Comparison of ENCODE assay signal across 15 cellular contexts in the genomic region with DNA sequence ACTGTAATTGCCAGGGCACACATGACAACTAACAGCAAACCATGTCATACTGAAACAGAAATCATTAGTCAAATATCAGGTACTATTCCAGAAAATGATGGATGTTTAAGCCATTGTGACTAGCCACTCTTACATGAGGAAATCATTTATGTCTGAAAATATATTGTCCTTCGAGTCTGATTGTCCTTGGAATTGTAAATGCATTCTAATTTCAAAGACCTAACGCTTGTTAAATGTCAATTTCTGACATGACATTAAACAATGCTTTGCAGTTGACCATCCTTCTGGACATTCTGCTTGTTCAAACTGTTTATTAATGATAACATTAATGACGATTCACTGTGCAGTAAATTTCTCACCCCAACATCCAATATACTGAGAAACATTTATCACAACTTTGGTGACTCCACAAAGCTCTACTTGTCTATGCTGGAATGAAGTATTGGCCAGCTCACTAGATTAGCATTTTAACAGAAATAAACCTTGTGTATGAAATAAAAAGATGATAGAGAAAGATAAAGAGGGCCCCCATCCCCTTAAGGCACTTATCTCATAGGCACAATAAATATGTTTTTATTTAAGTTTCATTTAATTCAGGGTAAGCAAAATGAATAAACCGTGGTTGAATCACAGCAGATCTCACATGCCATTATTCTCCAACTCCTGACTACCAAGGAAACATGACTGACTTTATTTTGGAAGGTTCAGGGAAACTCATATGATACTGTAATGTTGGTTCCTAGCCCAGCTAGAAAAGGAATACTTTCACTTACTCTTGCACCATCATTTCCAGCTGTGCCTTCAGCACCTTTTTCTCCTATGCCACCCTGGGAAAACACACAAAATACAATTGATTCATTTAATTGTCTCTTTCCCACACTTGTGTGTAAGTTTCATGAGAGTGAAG.
DNase-seq lines count a peak whose midpoint lies in the region; ATAC-seq and TF ChIP-seq lines count a peak whose summit lies in the region.
"Had no signal": no experiment of that assay in that cellular context is flagged by ENCODE, and none has a peak within 500 bp of the region (broad histone marks: within the 10 kb centered on the region; RNA-seq: fewer than 3 reads in every experiment).

No MANE protein-coding gene starts in this region.

- peaks cover 17% of the 10 kb centered on the region for H3K36me3 Mint-ChIP-seq in nephron (ENCODE audit: low read depth)
- H3K36me3 Mint-ChIP-seq: IgD-negative memory B cell had no signal

- DNase-seq in COLO829 (ENCODE audit: low spot score) (peak; percentile 13), SK-N-MC (ENCODE audit: low read depth, low spot score) (no peak), fibroblast of gingiva (ENCODE audit: low read depth) (peak; percentile 44), uterus (no peak), SKM-1 treated with dmso at 0.1 percent for 144 hours (lab: John Stamatoyannopoulos, UW; ENCODE audit: unreplicated experiment) (no peak)
- DNase-seq: DMS 273 treated with DMSO at 0.1 percent for 48 hours; NCI-H187; NK-92 treated with Interleukin-12 subunit alpha and Interleukin-12 subunit beta, amount 100 ng/mL, for 24 hours; RPMI8226; SIG-M5 had no signal

- no peak overlapping the region for H3K9ac ChIP-seq in SK-N-MC (ENCODE audit: insufficient read length)
- H3K9ac ChIP-seq: BLaER1 treated with 17β-estradiol and CSF1 and Interleukin-3, amounts not matched to agents 10 nM and 100 nM had no signal

- 0 out of 2 replicates have a peak overlapping the region, but pooled peaks have one; percentile 27 for H3K27ac ChIP-seq in SK-N-MC
- no peak overlapping the region for H3K27ac ChIP-seq in uterus
- H3K27ac ChIP-seq: BLaER1 treated with 17β-estradiol and CSF1 and Interleukin-3, amounts not matched to agents 10 nM and 100 nM had no signal

- H3K4me3 ChIP-seq in SK-N-MC (no peak overlapping the region), uterus (no peak overlapping the region)
- H3K4me3 ChIP-seq: BLaER1 treated with 17β-estradiol and CSF1 and Interleukin-3, amounts not matched to agents 10 nM and 100 nM had no signal

- no peak overlapping the region for H3K4me3 Mint-ChIP-seq in nephron
- H3K4me3 Mint-ChIP-seq: IgD-negative memory B cell had no signal

- H3K27me3 ChIP-seq in uterus, result no peaks in the 10 kb centered on the region
- H3K27me3 ChIP-seq: BLaER1 treated with 17β-estradiol and CSF1 and Interleukin-3, amounts not matched to agents 10 nM and 100 nM had no signal

- H3K27me3 Mint-ChIP-seq in nephron (ENCODE audit: low read depth), result no peaks in the 10 kb centered on the region
- H3K27me3 Mint-ChIP-seq: IgD-negative memory B cell had no signal

- intact Hi-C loops in uterus (cut with DNase I; ENCODE audit: low total_unique reads), result no loop called here

- no peak for TF ChIP-seq POLR2A in uterus (IDR thresholded peaks at IDR 0.05)

- H3K4me1 ChIP-seq in uterus, result no peaks in the 10 kb centered on the region
- H3K4me1 ChIP-seq: BLaER1 treated with 17β-estradiol and CSF1 and Interleukin-3, amounts not matched to agents 10 nM and 100 nM had no signal

- ATAC-seq in HG03095 (IDR thresholded peaks at IDR 0.05; ENCODE audit: unreplicated experiment), result no peak
- no peak for ATAC-seq in activated CD4-positive, CD25-positive, alpha-beta regulatory T cell treated with anti-CD3 and anti-CD28 coated beads, Interleukin-2, amount 50 U/mL, for 24 hours

- no peaks in the 10 kb centered on the region for H3K9me3 ChIP-seq in SK-N-MC (ENCODE audit: low read depth, low read length)
- H3K9me3 ChIP-seq in uterus, result no peaks in the 10 kb centered on the region
- H3K9me3 ChIP-seq: BLaER1 treated with 17β-estradiol and CSF1 and Interleukin-3, amounts not matched to agents 10 nM and 100 nM had no signal

- H3K9me3 Mint-ChIP-seq in nephron, result no peaks in the 10 kb centered on the region
- H3K9me3 Mint-ChIP-seq: IgD-negative memory B cell had no signal

- H3K27ac Mint-ChIP-seq in nephron, result peak overlapping the region in 2 of 3 experiments; percentile 6 to 64
- H3K27ac Mint-ChIP-seq: IgD-negative memory B cell had no signal

- H3K36me3 ChIP-seq in SK-N-MC (ENCODE audit: insufficient read depth, low read length), result peaks cover 74% of the 10 kb centered on the region
- H3K36me3 ChIP-seq in uterus, result no peaks in the 10 kb centered on the region
- H3K36me3 ChIP-seq: BLaER1 treated with 17β-estradiol and CSF1 and Interleukin-3, amounts not matched to agents 10 nM and 100 nM had no signal

- peaks cover 4% of the 10 kb centered on the region for H3K4me1 Mint-ChIP-seq in nephron
- H3K4me1 Mint-ChIP-seq: IgD-negative memory B cell had no signal

- TF ChIP-seq CTCF in nephron (IDR thresholded peaks at IDR 0.05; ENCODE audit: unreplicated experiment in 3 of 3), result no peak
- TF ChIP-seq CTCF in uterus (IDR thresholded peaks at IDR 0.05), result no peak

Comparison
In these comparisons a context has a peak if more than half of its experiments do, and no peak if none do; other contexts are left out.
1. DNase-seq: peak in COLO829 (single experiment) and fibroblast of gingiva (single experiment); none in SK-N-MC (single experiment), uterus (0 of 2) and SKM-1 treated with dmso at 0.1 percent for 144 hours (single experiment).